ENCODE assay signal across 8 cellular contexts in genomic region chr5:112737088-112737471, GRCh38. TPM values are rescaled to one million over a fixed set of nuclear protein-coding genes. Genes with fewer than 3 reads are reported as not detected.
A peak's percentile ranks its signal among the peaks of the same experiment; 100 is the strongest.
DNase-seq lines count a peak whose midpoint lies in the region; ATAC-seq and TF ChIP-seq lines count a peak whose summit lies in the region.

No MANE protein-coding gene starts in this region.

- no peak for DNase-seq in AG04449 (ENCODE audit: low read depth, low spot score)
- no peak for DNase-seq in glutamatergic neuron
- no peak for DNase-seq in NK-92 treated with Interleukin-12 subunit alpha and Interleukin-12 subunit beta, amount 100 ng/mL, for 24 hours (lab: John Stamatoyannopoulos, UW)
- DNase-seq in hypothalamus (lab: John Stamatoyannopoulos, UW) = no peak

- TF ChIP-seq CTCF in AG04449 (IDR thresholded peaks at IDR 0.05; ENCODE audit: insufficient read depth, low read length, missing control alignments) (no peak), glutamatergic neuron (IDR thresholded peaks at IDR 0.05; ENCODE audit: partially characterized antibody, unreplicated experiment) (no peak)

- H3K9me3 Mint-ChIP-seq in glutamatergic neuron (ENCODE audit: unreplicated experiment) = peaks cover 2% of the 10 kb centered on the region

- H3K27me3 ChIP-seq in skeletal muscle satellite cell (ENCODE audit: control insufficient read depth, insufficient read depth, low read length) = no peaks in the 10 kb centered on the region

- peak overlapping the region; percentile 94 for H3K4me2 ChIP-seq in skeletal muscle satellite cell (ENCODE audit: low read length)

- H3K9me3 ChIP-seq in skeletal muscle satellite cell (replicated peaks; ENCODE audit: low read length) = no peaks in the 10 kb centered on the region

- POLR2A ChIA-PET in AG04449 (lab: Yijun Ruan, JAX) = interaction anchor here (0.6 to 1.1 kb wide), 2 partner anchors 12 to 52 kb away, joined by 3 to 6 read pairs (median 3); no protein-coding TSS in a partner anchor

- H3K4me3 Mint-ChIP-seq in glutamatergic neuron (ENCODE audit: unreplicated experiment) = peak overlapping the region; percentile 99

- H3K36me3 Mint-ChIP-seq in glutamatergic neuron (ENCODE audit: unreplicated experiment) = no peaks in the 10 kb centered on the region

- ATAC-seq in GM21360 (IDR thresholded peaks at IDR 0.05; ENCODE audit: unreplicated experiment) = peak; percentile 1
- peak; percentile 22 for ATAC-seq in SK-N-SH treated with all-trans-retinoic acid at 6 μM for 48 hours
- ATAC-seq in HG02798 (IDR thresholded peaks at IDR 0.05; ENCODE audit: poor library complexity, unreplicated experiment) = no peak

- H3K27ac Mint-ChIP-seq in glutamatergic neuron (ENCODE audit: unreplicated experiment) = peak overlapping the region; percentile 99

- H3K36me3 ChIP-seq in skeletal muscle satellite cell (ENCODE audit: insufficient read depth, low read length) = no peaks in the 10 kb centered on the region

- peaks cover 6% of the 10 kb centered on the region for H3K27me3 Mint-ChIP-seq in glutamatergic neuron (ENCODE audit: unreplicated experiment)

- H3K4me1 Mint-ChIP-seq in glutamatergic neuron (ENCODE audit: low read depth, unreplicated experiment) = peaks cover 3% of the 10 kb centered on the region

- peaks cover 41% of the 10 kb centered on the region for H3K4me1 ChIP-seq in skeletal muscle satellite cell (ENCODE audit: control insufficient read depth, insufficient read depth, low read length)

- H3K4me3 ChIP-seq in AG04449 (ENCODE audit: low read depth, low read length) (peak overlapping the region; percentile 84), skeletal muscle satellite cell (ENCODE audit: low read length) (peak overlapping the region; percentile 82)

- peak overlapping the region; percentile 82 for H3K9ac ChIP-seq in skeletal muscle satellite cell (ENCODE audit: low read depth, low read length)

- CTCF ChIA-PET in AG04449 (lab: Yijun Ruan, JAX) = interaction anchor here (0.8 to 3.9 kb wide), 6 partner anchors 9 to 187 kb away, joined by 3 to 25 read pairs (median 4); no protein-coding TSS in a partner anchor

TF ChIP-seq in SK-N-SH treated with all-trans-retinoic acid at 6 μM for 48 hours, 23 proteins besides CTCF, POLR2A, EP300 and RAD21:
- TF ChIP-seq ZFP30 (CRISPR knock-in tag; IDR thresholded peaks at IDR 0.05) (no peak), TOX (CRISPR knock-in tag; IDR thresholded peaks at IDR 0.05; ENCODE audit: borderline replicate concordance) (no peak), CSDC2 (CRISPR knock-in tag; IDR thresholded peaks at IDR 0.05) (no peak), ZNF70 (CRISPR knock-in tag; IDR thresholded peaks at IDR 0.05) (no peak), ARNTL (CRISPR knock-in tag; IDR thresholded peaks at IDR 0.05; ENCODE audit: borderline replicate concordance, low read depth) (no peak), ZNF8 (CRISPR knock-in tag; IDR thresholded peaks at IDR 0.05) (no peak), GLIS3 (CRISPR knock-in tag; IDR thresholded peaks at IDR 0.05) (no peak), ISL1 (CRISPR knock-in tag; IDR thresholded peaks at IDR 0.05) (no peak), TCF4 (CRISPR knock-in tag; IDR thresholded peaks at IDR 0.05; ENCODE audit: borderline replicate concordance) (no peak), BACH2 (CRISPR knock-in tag; IDR thresholded peaks at IDR 0.05; ENCODE audit: borderline replicate concordance) (no peak), ESRRG (CRISPR knock-in tag; IDR thresholded peaks at IDR 0.05) (no peak), SNAI2 (CRISPR knock-in tag; IDR thresholded peaks at IDR 0.05) (no peak), PATZ1 (CRISPR knock-in tag; IDR thresholded peaks at IDR 0.05; ENCODE audit: borderline replicate concordance) (no peak), RARB (CRISPR knock-in tag; IDR thresholded peaks at IDR 0.05) (no peak)
- TF ChIP-seq, protein P1, sequence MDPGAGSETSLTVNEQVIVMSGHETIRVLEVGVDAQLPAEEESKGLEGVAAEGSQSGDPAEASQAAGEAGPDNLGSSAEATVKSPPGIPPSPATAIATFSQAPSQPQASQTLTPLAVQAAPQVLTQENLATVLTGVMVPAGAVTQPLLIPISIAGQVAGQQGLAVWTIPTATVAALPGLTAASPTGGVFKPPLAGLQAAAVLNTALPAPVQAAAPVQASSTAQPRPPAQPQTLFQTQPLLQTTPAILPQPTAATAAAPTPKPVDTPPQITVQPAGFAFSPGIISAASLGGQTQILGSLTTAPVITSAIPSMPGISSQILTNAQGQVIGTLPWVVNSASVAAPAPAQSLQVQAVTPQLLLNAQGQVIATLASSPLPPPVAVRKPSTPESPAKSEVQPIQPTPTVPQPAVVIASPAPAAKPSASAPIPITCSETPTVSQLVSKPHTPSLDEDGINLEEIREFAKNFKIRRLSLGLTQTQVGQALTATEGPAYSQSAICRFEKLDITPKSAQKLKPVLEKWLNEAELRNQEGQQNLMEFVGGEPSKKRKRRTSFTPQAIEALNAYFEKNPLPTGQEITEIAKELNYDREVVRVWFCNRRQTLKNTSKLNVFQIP (CRISPR knock-in tag; IDR thresholded peaks at IDR 0.05; ENCODE audit: borderline replicate concordance, low read depth) = no peak
- TF ChIP-seq, protein P2, sequence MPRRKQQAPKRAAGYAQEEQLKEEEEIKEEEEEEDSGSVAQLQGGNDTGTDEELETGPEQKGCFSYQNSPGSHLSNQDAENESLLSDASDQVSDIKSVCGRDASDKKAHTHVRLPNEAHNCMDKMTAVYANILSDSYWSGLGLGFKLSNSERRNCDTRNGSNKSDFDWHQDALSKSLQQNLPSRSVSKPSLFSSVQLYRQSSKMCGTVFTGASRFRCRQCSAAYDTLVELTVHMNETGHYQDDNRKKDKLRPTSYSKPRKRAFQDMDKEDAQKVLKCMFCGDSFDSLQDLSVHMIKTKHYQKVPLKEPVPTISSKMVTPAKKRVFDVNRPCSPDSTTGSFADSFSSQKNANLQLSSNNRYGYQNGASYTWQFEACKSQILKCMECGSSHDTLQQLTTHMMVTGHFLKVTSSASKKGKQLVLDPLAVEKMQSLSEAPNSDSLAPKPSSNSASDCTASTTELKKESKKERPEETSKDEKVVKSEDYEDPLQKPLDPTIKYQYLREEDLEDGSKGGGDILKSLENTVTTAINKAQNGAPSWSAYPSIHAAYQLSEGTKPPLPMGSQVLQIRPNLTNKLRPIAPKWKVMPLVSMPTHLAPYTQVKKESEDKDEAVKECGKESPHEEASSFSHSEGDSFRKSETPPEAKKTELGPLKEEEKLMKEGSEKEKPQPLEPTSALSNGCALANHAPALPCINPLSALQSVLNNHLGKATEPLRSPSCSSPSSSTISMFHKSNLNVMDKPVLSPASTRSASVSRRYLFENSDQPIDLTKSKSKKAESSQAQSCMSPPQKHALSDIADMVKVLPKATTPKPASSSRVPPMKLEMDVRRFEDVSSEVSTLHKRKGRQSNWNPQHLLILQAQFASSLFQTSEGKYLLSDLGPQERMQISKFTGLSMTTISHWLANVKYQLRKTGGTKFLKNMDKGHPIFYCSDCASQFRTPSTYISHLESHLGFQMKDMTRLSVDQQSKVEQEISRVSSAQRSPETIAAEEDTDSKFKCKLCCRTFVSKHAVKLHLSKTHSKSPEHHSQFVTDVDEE (CRISPR knock-in tag; IDR thresholded peaks at IDR 0.05) = no peak
- TF ChIP-seq, protein P3, sequence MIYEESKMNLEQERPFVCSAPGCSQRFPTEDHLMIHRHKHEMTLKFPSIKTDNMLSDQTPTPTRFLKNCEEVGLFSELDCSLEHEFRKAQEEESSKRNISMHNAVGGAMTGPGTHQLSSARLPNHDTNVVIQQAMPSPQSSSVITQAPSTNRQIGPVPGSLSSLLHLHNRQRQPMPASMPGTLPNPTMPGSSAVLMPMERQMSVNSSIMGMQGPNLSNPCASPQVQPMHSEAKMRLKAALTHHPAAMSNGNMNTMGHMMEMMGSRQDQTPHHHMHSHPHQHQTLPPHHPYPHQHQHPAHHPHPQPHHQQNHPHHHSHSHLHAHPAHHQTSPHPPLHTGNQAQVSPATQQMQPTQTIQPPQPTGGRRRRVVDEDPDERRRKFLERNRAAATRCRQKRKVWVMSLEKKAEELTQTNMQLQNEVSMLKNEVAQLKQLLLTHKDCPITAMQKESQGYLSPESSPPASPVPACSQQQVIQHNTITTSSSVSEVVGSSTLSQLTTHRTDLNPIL (CRISPR knock-in tag; IDR thresholded peaks at IDR 0.05; ENCODE audit: low read depth) = no peak

RNA-seq across cellular contexts. Expression of gene APC, which starts 0.6 kb away (rescaled TPM):
- 136 TPM for total RNA-seq in glutamatergic neuron (ENCODE audit: unreplicated experiment)
- total RNA-seq in skeletal muscle satellite cell (2012; rRNA removed) = 48.2 and 56.6 TPM in 2 replicates
